Comparison of ENCODE assay signal across 8 cellular contexts in the genomic region with DNA sequence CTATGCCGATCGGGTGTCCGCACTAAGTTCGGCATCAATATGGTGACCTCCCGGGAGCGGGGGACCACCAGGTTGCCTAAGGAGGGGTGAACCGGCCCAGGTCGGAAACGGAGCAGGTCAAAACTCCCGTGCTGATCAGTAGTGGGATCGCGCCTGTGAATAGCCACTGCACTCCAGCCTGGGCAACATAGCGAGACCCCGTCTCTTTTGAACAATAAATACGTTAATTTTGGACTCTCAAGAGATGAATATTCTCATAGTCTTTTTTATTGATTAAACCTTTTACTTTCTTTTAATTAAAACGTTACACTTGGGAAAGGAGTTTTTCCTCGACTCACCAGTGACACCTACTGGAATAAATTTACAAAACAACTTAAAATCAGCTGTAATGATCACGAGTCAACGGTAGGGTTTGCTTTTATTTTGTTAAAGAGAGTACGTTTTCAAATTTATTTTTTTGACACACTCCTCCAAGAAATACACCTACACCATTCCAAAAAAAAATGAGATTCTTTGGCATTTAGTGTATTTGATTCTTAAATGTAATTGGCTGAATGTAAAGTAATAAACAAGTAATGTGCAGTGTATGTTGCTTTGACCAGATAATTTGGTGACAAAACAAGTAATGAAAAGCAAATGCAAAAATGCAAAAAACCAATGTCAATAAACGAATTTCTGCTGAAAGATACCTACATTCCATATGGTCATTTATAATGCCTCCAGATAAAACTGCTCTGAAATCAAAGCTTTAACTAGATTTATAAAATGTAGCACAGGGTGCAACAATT. TPM values are rescaled to one million over a fixed set of nuclear protein-coding genes. Genes with fewer than 3 reads are reported as not detected.
A peak's percentile ranks its signal among the peaks of the same experiment; 100 is the strongest.
DNase-seq lines count a peak whose midpoint lies in the region; ATAC-seq, FAIRE-seq and TF ChIP-seq lines count a peak whose summit lies in the region.

No MANE protein-coding gene starts in this region.

- intact Hi-C loops in CD14-positive monocyte (cut with micrococcal nuclease) = loop anchor here (5.0 kb wide), 2 partner anchors 35 to 180 kb away; a partner anchor contains a TSS
- intact Hi-C loops in activated CD4-positive, alpha-beta T cell treated with anti-CD3 and anti-CD28 coated beads, Interleukin-2, amount 10 ng/mL, durations not matched to agents 24 days and 14 days (cut with micrococcal nuclease) = loop anchor here (1.0 to 10.0 kb wide), 8 partner anchors 11 to 1508 kb away; a partner anchor contains a TSS

- no peak overlapping the region for H2BK12ac ChIP-seq in mesenchymal stem cell (ENCODE audit: low read length in 2 of 2)

- ATAC-seq in HG03342 (IDR thresholded peaks at IDR 0.05; ENCODE audit: unreplicated experiment) = peak; percentile 34
- ATAC-seq in effector memory CD8-positive, alpha-beta T cell (replicated peaks) = peak; percentile 36
- peak; percentile 26 to 45 for ATAC-seq in stimulated activated naive B cell treated with anti-CD40 and anti-IgM and Interleukin-4, amounts not matched to agents 10 μg/mL and 1 μg/mL and 100 μg/mL, for 72 hours (replicated peaks)

- no peak overlapping the region for H2AK5ac ChIP-seq in mesenchymal stem cell (ENCODE audit: low read length, severe bottlenecking)

- H3K9me3 ChIP-seq in mesenchymal stem cell (ENCODE audit: control insufficient read depth, low read length) = no peaks in the 10 kb centered on the region

- peak; percentile 71 for FAIRE-seq in GM19239 (lab: Jason Lieb, UNC)

- no peak overlapping the region for H3K18ac ChIP-seq in mesenchymal stem cell (ENCODE audit: low read depth in 1 of 2, low read length in 2 of 2)

- no peak overlapping the region for H4K91ac ChIP-seq in mesenchymal stem cell (ENCODE audit: low read length)

- peaks cover 8% of the 10 kb centered on the region for H3K4me1 ChIP-seq in mesenchymal stem cell (ENCODE audit: control insufficient read depth, insufficient read depth, low read depth, low read length)

- no peak overlapping the region for H3K14ac ChIP-seq in mesenchymal stem cell (ENCODE audit: low read length in 2 of 2)

- peak overlapping the region; percentile 96 to 99 (median 98) for H3K27ac Mint-ChIP-seq in CD14-positive monocyte
- peak overlapping the region; percentile 99 for H3K27ac Mint-ChIP-seq in activated CD4-positive, alpha-beta T cell treated with anti-CD3 and anti-CD28 coated beads, Interleukin-2, amount 10 ng/mL, durations not matched to agents 24 days and 14 days
- H3K27ac Mint-ChIP-seq in effector memory CD8-positive, alpha-beta T cell = peak overlapping the region; percentile 99 to 100
- H3K27ac Mint-ChIP-seq in stimulated activated naive B cell treated with anti-CD40 and anti-IgM and Interleukin-4, amounts not matched to agents 10 μg/mL and 1 μg/mL and 100 μg/mL, for 72 hours = peak overlapping the region; percentile 100

- no peak overlapping the region for H4K8ac ChIP-seq in mesenchymal stem cell (ENCODE audit: low read length)

- H3K9me3 Mint-ChIP-seq in CD14-positive monocyte = no peaks in the 10 kb centered on the region
- H3K9me3 Mint-ChIP-seq in activated CD4-positive, alpha-beta T cell treated with anti-CD3 and anti-CD28 coated beads, Interleukin-2, amount 10 ng/mL, durations not matched to agents 24 days and 14 days = no peaks in the 10 kb centered on the region
- no peaks in the 10 kb centered on the region for H3K9me3 Mint-ChIP-seq in effector memory CD8-positive, alpha-beta T cell
- peaks cover 0 to 1% of the 10 kb centered on the region in 2 donors for H3K9me3 Mint-ChIP-seq in stimulated activated naive B cell treated with anti-CD40 and anti-IgM and Interleukin-4, amounts not matched to agents 10 μg/mL and 1 μg/mL and 100 μg/mL, for 72 hours

- no peak overlapping the region for H2AFZ ChIP-seq in mesenchymal stem cell (ENCODE audit: low read depth, low read length)

- peaks cover 36% of the 10 kb centered on the region for H3K4me1 Mint-ChIP-seq in CD14-positive monocyte
- H3K4me1 Mint-ChIP-seq in activated CD4-positive, alpha-beta T cell treated with anti-CD3 and anti-CD28 coated beads, Interleukin-2, amount 10 ng/mL, durations not matched to agents 24 days and 14 days = peaks cover 27% of the 10 kb centered on the region
- H3K4me1 Mint-ChIP-seq in effector memory CD8-positive, alpha-beta T cell (ENCODE audit: low read depth in 2 of 2) = peaks cover 29 to 42% of the 10 kb centered on the region in 2 donors
- H3K4me1 Mint-ChIP-seq in stimulated activated naive B cell treated with anti-CD40 and anti-IgM and Interleukin-4, amounts not matched to agents 10 μg/mL and 1 μg/mL and 100 μg/mL, for 72 hours = peaks cover 19 to 34% of the 10 kb centered on the region in 2 donors

- H2BK15ac ChIP-seq in mesenchymal stem cell (ENCODE audit: low read depth, poor library complexity, severe bottlenecking) = no peak overlapping the region

- H3K79me1 ChIP-seq in mesenchymal stem cell (replicated peaks; ENCODE audit: low read length, poor library complexity, severe bottlenecking) = no peaks in the 10 kb centered on the region

- H3K9ac ChIP-seq in mesenchymal stem cell (ENCODE audit: low read length) = peak overlapping the region; percentile 96

- peaks cover 13 to 30% of the 10 kb centered on the region in 2 experiments for H3K36me3 ChIP-seq in mesenchymal stem cell (ENCODE audit: control insufficient read depth in 1 of 2, insufficient read depth in 2 of 2, low read depth in 1 of 2, low read length in 2 of 2)

- peaks cover 0 to 3% (median 2%) of the 10 kb centered on the region in 3 donors for H3K27me3 Mint-ChIP-seq in CD14-positive monocyte (ENCODE audit: low read depth in 3 of 3)
- H3K27me3 Mint-ChIP-seq in activated CD4-positive, alpha-beta T cell treated with anti-CD3 and anti-CD28 coated beads, Interleukin-2, amount 10 ng/mL, durations not matched to agents 24 days and 14 days = peaks cover 3% of the 10 kb centered on the region
- no peaks in the 10 kb centered on the region for H3K27me3 Mint-ChIP-seq in effector memory CD8-positive, alpha-beta T cell
- H3K27me3 Mint-ChIP-seq in stimulated activated naive B cell treated with anti-CD40 and anti-IgM and Interleukin-4, amounts not matched to agents 10 μg/mL and 1 μg/mL and 100 μg/mL, for 72 hours = no peaks in the 10 kb centered on the region

- peak overlapping the region in 1 of 2 experiments; percentile 72 for H3K4me3 ChIP-seq in mesenchymal stem cell (ENCODE audit: insufficient read depth in 1 of 2, low read depth in 1 of 2, low read length in 2 of 2)

- H3K4ac ChIP-seq in mesenchymal stem cell (ENCODE audit: low read depth in 1 of 2, low read length in 2 of 2) = no peak overlapping the region

- peak overlapping the region; percentile 47 for H3K27ac ChIP-seq in mesenchymal stem cell (ENCODE audit: low read length, poor library complexity, severe bottlenecking)

- no peak overlapping the region for H2BK5ac ChIP-seq in mesenchymal stem cell (ENCODE audit: low read depth, low read length, poor library complexity, severe bottlenecking)

- H3K4me2 ChIP-seq in mesenchymal stem cell (ENCODE audit: low read length, poor library complexity, severe bottlenecking) = no peak overlapping the region

- WGBS in mesenchymal stem cell = no CpG with 5 or more reads among the region's 21 CpGs

- peak overlapping the region; percentile 97 to 100 for H3K4me3 Mint-ChIP-seq in CD14-positive monocyte
- peak overlapping the region; percentile 89 for H3K4me3 Mint-ChIP-seq in activated CD4-positive, alpha-beta T cell treated with anti-CD3 and anti-CD28 coated beads, Interleukin-2, amount 10 ng/mL, durations not matched to agents 24 days and 14 days
- peak overlapping the region; percentile 91 to 99 for H3K4me3 Mint-ChIP-seq in effector memory CD8-positive, alpha-beta T cell
- peak overlapping the region; percentile 97 to 98 for H3K4me3 Mint-ChIP-seq in stimulated activated naive B cell treated with anti-CD40 and anti-IgM and Interleukin-4, amounts not matched to agents 10 μg/mL and 1 μg/mL and 100 μg/mL, for 72 hours

- H3K36me3 Mint-ChIP-seq in CD14-positive monocyte = peaks cover 24 to 30% of the 10 kb centered on the region in 2 donors
- peaks cover 44% of the 10 kb centered on the region for H3K36me3 Mint-ChIP-seq in activated CD4-positive, alpha-beta T cell treated with anti-CD3 and anti-CD28 coated beads, Interleukin-2, amount 10 ng/mL, durations not matched to agents 24 days and 14 days (ENCODE audit: low read depth)
- peaks cover 61% of the 10 kb centered on the region for H3K36me3 Mint-ChIP-seq in effector memory CD8-positive, alpha-beta T cell (ENCODE audit: insufficient read depth)
- peaks cover 35 to 44% of the 10 kb centered on the region in 2 donors for H3K36me3 Mint-ChIP-seq in stimulated activated naive B cell treated with anti-CD40 and anti-IgM and Interleukin-4, amounts not matched to agents 10 μg/mL and 1 μg/mL and 100 μg/mL, for 72 hours

- peak; percentile 99 for TF ChIP-seq CTCF in CD14-positive monocyte (IDR thresholded peaks at IDR 0.05)

- DNase-seq in CD14-positive monocyte (ENCODE audit: low spot score) = no peak
- DNase-seq in GM19239 (ENCODE audit: insufficient read length, low spot score) = no peak
- peak; percentile 58 for DNase-seq in NCI-H226
- peak; percentile 86 for DNase-seq in activated CD4-positive, alpha-beta T cell treated with anti-CD3 and anti-CD28 coated beads, Interleukin-2, amount 10 ng/mL, durations not matched to agents 24 days and 14 days
- DNase-seq in effector memory CD8-positive, alpha-beta T cell = peak; percentile 43 to 65 (median 52)
- peak; percentile 90 for DNase-seq in mesenchymal stem cell
- no peak for DNase-seq in stimulated activated naive B cell treated with anti-CD40 and anti-IgM and Interleukin-4, amounts not matched to agents 10 μg/mL and 1 μg/mL and 100 μg/mL, for 72 hours

- H2BK120ac ChIP-seq in mesenchymal stem cell (ENCODE audit: low read depth, low read length) = no peak overlapping the region

- H3K23ac ChIP-seq in mesenchymal stem cell (ENCODE audit: low read length in 2 of 2) = no peak overlapping the region

- H3K27me3 ChIP-seq in mesenchymal stem cell (ENCODE audit: control insufficient read depth in 1 of 2, insufficient read depth in 1 of 2, low read length in 2 of 2) = no peaks in the 10 kb centered on the region

RNA-seq across cellular contexts. Expression of a gene that starts 0.7 kb away (rescaled TPM):
- 1,000 to 10,000 TPM; 2,325 to 2,965 TPM for polyA plus RNA-seq in CD14-positive monocyte
- 1,960 and 2,033 TPM in 2 replicates for total RNA-seq in activated CD4-positive, alpha-beta T cell treated with anti-CD3 and anti-CD28 coated beads, Interleukin-2, amount 10 ng/mL, durations not matched to agents 24 days and 14 days
- 12,280 TPM for polyA plus RNA-seq in mesenchymal stem cell (2013, experiment 1 of 2)
- polyA plus RNA-seq in mesenchymal stem cell (2013, experiment 2 of 2) = 12,284 TPM

RNA-seq across cellular contexts. Expression of a gene that starts 11.9 kb away (rescaled TPM):
- 10 to 100 TPM; 10.5 to 12.7 TPM for polyA plus RNA-seq in CD14-positive monocyte
- 47.7 and 50.4 TPM in 2 replicates for total RNA-seq in activated CD4-positive, alpha-beta T cell treated with anti-CD3 and anti-CD28 coated beads, Interleukin-2, amount 10 ng/mL, durations not matched to agents 24 days and 14 days
- polyA plus RNA-seq in mesenchymal stem cell (2013, experiment 1 of 2) = 10.7 TPM
- polyA plus RNA-seq in mesenchymal stem cell (2013, experiment 2 of 2) = 9.5 TPM

RNA-seq across cellular contexts. Expression of a gene that starts 33.6 kb away (rescaled TPM):
- polyA plus RNA-seq in CD14-positive monocyte = 100 to 1,000 TPM; 408 to 454 TPM
- total RNA-seq in activated CD4-positive, alpha-beta T cell treated with anti-CD3 and anti-CD28 coated beads, Interleukin-2, amount 10 ng/mL, durations not matched to agents 24 days and 14 days = 221 and 229 TPM in 2 replicates
- polyA plus RNA-seq in mesenchymal stem cell (2013, experiment 1 of 2) = 729 TPM
- 715 TPM for polyA plus RNA-seq in mesenchymal stem cell (2013, experiment 2 of 2)

RNA-seq across cellular contexts. Expression of a gene that starts 33.7 kb away (rescaled TPM):
- 10 to 100 TPM; 36.3 to 38.0 TPM for polyA plus RNA-seq in CD14-positive monocyte
- 45.6 and 48.5 TPM in 2 replicates for total RNA-seq in activated CD4-positive, alpha-beta T cell treated with anti-CD3 and anti-CD28 coated beads, Interleukin-2, amount 10 ng/mL, durations not matched to agents 24 days and 14 days
- polyA plus RNA-seq in mesenchymal stem cell (2013, experiment 1 of 2) = 43.8 TPM
- polyA plus RNA-seq in mesenchymal stem cell (2013, experiment 2 of 2) = 46.2 TPM

RNA-seq across cellular contexts. Expression of a gene that starts 48.2 kb away (rescaled TPM):
- 1 to 10 TPM; 6.8 to 6.9 TPM for polyA plus RNA-seq in CD14-positive monocyte
- 12.3 and 12.5 TPM in 2 replicates for total RNA-seq in activated CD4-positive, alpha-beta T cell treated with anti-CD3 and anti-CD28 coated beads, Interleukin-2, amount 10 ng/mL, durations not matched to agents 24 days and 14 days
- 5.2 TPM for polyA plus RNA-seq in mesenchymal stem cell (2013, experiment 1 of 2)
- 6.0 TPM for polyA plus RNA-seq in mesenchymal stem cell (2013, experiment 2 of 2)

Comparison
In these comparisons a context has a peak if more than half of its experiments do, and no peak if none do; other contexts are left out.
1. DNase-seq: peak in NCI-H226 (single experiment), activated CD4-positive, alpha-beta T cell treated with anti-CD3 and anti-CD28 coated beads, Interleukin-2, amount 10 ng/mL, durations not matched to agents 24 days and 14 days (single experiment), effector memory CD8-positive, alpha-beta T cell (3 of 3) and mesenchymal stem cell (single experiment); none in CD14-positive monocyte (single experiment), GM19239 (single experiment) and stimulated activated naive B cell treated with anti-CD40 and anti-IgM and Interleukin-4, amounts not matched to agents 10 μg/mL and 1 μg/mL and 100 μg/mL, for 72 hours (single experiment).
2. Peak in every context shown above with its lines, with median percentiles within 50 percentile points of each other: H3K27ac Mint-ChIP-seq, H3K4me3 Mint-ChIP-seq and ATAC-seq.